ENCODE assay signal across 9 cellular contexts in the genomic region with DNA sequence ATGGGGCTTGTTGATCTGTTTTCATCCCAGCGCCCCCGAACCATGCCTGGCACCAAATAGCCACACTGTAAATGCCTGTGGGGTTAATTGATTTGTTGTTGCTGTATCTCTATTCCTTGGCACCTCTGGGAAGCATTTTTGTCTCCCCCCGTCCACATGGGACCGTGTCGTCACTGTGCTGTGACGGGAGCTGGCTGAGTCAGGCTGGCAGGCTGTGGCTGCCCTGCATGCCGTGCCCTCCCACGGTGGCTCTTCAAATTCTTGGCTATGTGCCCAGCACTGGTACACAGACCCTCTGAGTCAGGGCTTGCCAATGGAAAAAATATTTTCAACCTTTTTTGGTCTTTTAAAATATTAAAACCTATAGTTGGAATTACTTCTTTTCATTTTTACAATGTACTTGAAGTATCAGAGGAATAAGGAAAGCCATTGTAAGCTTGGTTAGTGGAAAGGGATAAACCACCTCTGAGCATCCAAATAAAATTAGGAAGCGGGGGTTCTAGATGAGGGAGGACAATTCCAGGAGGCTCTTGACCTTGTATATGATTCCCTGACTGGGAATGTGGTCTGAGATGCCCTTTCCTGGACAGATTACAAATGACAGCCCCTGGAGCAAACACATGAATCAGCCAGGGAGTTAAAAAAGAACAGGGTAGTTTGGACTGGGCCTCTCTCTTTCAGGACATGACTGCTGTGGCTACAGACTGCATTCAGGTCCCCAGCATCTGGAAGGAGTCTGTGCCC.
DNase-seq lines count a peak whose midpoint lies in the region; ATAC-seq and TF ChIP-seq lines count a peak whose summit lies in the region.
"Had no signal": no experiment of that assay in that cellular context is flagged by ENCODE, and none has a peak within 500 bp of the region (broad histone marks: within the 10 kb centered on the region; RNA-seq: fewer than 3 reads in every experiment).

No MANE protein-coding gene starts in this region.

- TF ChIP-seq CTCF in GM20000 (IDR thresholded peaks at IDR 0.05; ENCODE audit: extremely low read depth, missing control alignments) = no peak

- ATAC-seq in GM21529 (IDR thresholded peaks at IDR 0.05; ENCODE audit: unreplicated experiment) = no peak

- H3K27ac ChIP-seq in muscle layer of duodenum (ENCODE audit: low read length) = peak overlapping the region; percentile 49
- H3K27ac ChIP-seq in substantia nigra (ENCODE audit: low read depth, low read length, poor library complexity, severe bottlenecking) = no peak overlapping the region

- peaks cover 0 to 11% of the 10 kb centered on the region in 2 donors for H3K9me3 ChIP-seq in muscle layer of duodenum (ENCODE audit: control insufficient read depth in 1 of 2, low read length in 2 of 2)

- DNase-seq in DMS53 (lab: John Stamatoyannopoulos, UW) = peak; percentile 12
- no peak for DNase-seq in DMS53 treated with DMSO at 0.1 percent for 48 hours (lab: John Stamatoyannopoulos, UW; ENCODE audit: unreplicated experiment)
- peak; percentile 89 to 91 for DNase-seq in SW 1271 (lab: John Stamatoyannopoulos, UW)
- peak; percentile 81 for DNase-seq in dedifferentiated amniotic fluid mesenchymal stem cell (ENCODE audit: extremely low spot score)
- DNase-seq in substantia nigra (lab: John Stamatoyannopoulos, UW) = peak in 25 of 49 donors; percentile 11 to 95 (median 44)
- no peak for DNase-seq in GM20000 (ENCODE audit: low spot score)

- H3K27me3 ChIP-seq in muscle layer of duodenum (ENCODE audit: low read depth, low read length) = no peaks in the 10 kb centered on the region

- no peaks in the 10 kb centered on the region for H3K36me3 ChIP-seq in muscle layer of duodenum (ENCODE audit: control insufficient read depth in 1 of 2, insufficient read depth in 2 of 2, low read length in 2 of 2)

- H3K4me1 ChIP-seq in muscle layer of duodenum (ENCODE audit: control insufficient read depth in 1 of 2, insufficient read depth in 2 of 2, low read length in 2 of 2) = peaks cover 4 to 21% of the 10 kb centered on the region in 2 donors

- no peak overlapping the region for H3K4me3 ChIP-seq in muscle layer of duodenum (ENCODE audit: low read depth in 1 of 2, low read length in 2 of 2)
- H3K4me3 ChIP-seq: skin epidermis had no signal

Comparison
In these comparisons a context has a peak if more than half of its experiments do, and no peak if none do; other contexts are left out.
1. DNase-seq: peak in DMS53 (single experiment), SW 1271 (2 of 2), dedifferentiated amniotic fluid mesenchymal stem cell (single experiment) and substantia nigra (25 of 49); none in DMS53 treated with DMSO at 0.1 percent for 48 hours (single experiment) and GM20000 (single experiment).